Comparison of ENCODE assay signal across 26 cellular contexts in the genomic region with DNA sequence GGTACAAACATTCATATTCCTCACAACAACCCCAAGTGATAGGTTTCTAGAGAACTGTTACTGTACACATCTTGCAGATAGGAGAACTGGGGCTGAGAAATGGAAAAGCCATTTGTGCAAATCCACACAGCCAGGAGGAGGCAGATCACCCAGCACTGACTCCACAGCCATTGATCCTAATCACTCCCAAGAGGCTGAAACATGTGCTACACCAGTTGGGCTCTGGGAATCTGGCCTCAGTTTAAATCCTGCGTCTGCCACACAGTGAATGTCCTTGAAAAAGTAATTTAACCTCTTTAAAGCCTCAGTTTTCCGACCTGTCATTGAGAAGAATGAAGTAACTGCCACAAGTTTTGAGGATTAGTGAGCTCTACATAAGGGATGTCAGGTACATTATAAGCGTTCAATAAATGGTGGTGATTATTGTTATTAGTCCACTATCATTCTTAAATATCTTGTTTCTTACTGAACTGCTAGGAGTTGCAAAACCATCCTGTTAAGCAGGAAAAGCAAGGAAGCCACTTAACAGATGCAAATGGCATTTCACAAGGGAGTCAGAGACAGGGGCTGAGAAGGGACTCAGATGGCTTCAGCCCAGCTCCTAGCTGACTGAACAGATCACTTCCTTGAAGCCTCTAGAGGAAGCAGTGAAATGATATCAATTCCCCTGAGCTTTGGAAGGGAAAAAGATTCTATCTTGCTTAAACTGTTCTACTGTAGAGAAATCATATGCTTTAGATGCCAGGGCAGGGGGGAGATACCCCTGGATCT.
DNase-seq lines count a peak whose midpoint lies in the region; ATAC-seq and TF ChIP-seq lines count a peak whose summit lies in the region.
"Had no signal": no experiment of that assay in that cellular context is flagged by ENCODE, and none has a peak within 500 bp of the region (broad histone marks: within the 10 kb centered on the region; RNA-seq: fewer than 3 reads in every experiment).

No MANE protein-coding gene starts in this region.

- H3K23me2 ChIP-seq in H9 (ENCODE audit: insufficient read length, low read depth, low read length, poor library complexity, severe bottlenecking) = no peaks in the 10 kb centered on the region

- H3K4me1 Mint-ChIP-seq in H9 = peaks cover 39 to 45% of the 10 kb centered on the region in 2 experiments
- H3K4me1 Mint-ChIP-seq in activated CD8-positive, alpha-beta T cell treated with anti-CD3 and anti-CD28 coated beads, Interleukin-2, amount 10 ng/mL, durations not matched to agents 7 days and 5 days (ENCODE audit: low read depth) = no peaks in the 10 kb centered on the region
- H3K4me1 Mint-ChIP-seq in activated naive CD8-positive, alpha-beta T cell treated with anti-CD3 and anti-CD28 coated beads, Interleukin-2, amount 50 U/mL, for 24 hours = no peaks in the 10 kb centered on the region
- H3K4me1 Mint-ChIP-seq: activated CD4-positive, alpha-beta T cell treated with anti-CD3 and anti-CD28 coated beads, Interleukin-2, amount 10 ng/mL, durations not matched to agents 24 days and 14 days had no signal

- peak; percentile 76 for ATAC-seq in left lung
- no peak for ATAC-seq in stimulated activated naive CD8-positive, alpha-beta T cell treated with anti-CD3 and anti-CD28 coated beads, Interleukin-15, Interleukin-2, amounts not matched to agents 100 U/mL and 50 U/mL, for 24 hours
- no peak for ATAC-seq in activated CD8-positive, alpha-beta T cell treated with anti-CD3 and anti-CD28 coated beads, Interleukin-2, amount 10 ng/mL, durations not matched to agents 7 days and 5 days
- ATAC-seq in activated naive CD8-positive, alpha-beta T cell treated with anti-CD3 and anti-CD28 coated beads, Interleukin-2, amount 50 U/mL, for 24 hours = no peak
- ATAC-seq: HepG2; left cardiac atrium; natural killer cell treated with Interleukin-12 subunit alpha and Interleukin-12 subunit beta and Interleukin-15 and Interleukin-18, amount 100 ng/mL, for 72 hours had no signal

- no peak overlapping the region for H4K5ac ChIP-seq in H9 (ENCODE audit: insufficient read length, low read depth, low read length)

- DNase-seq in BE2C (peak; percentile 35), H9 (peak; percentile 33), left lung (no peak)
- no peak for DNase-seq in stimulated activated naive CD8-positive, alpha-beta T cell treated with anti-CD3 and anti-CD28 coated beads, Interleukin-15, Interleukin-2, amounts not matched to agents 100 U/mL and 50 U/mL, for 24 hours
- DNase-seq in activated CD8-positive, alpha-beta T cell treated with anti-CD3 and anti-CD28 coated beads, Interleukin-2, amount 10 ng/mL, durations not matched to agents 7 days and 5 days = no peak
- DNase-seq in activated naive CD8-positive, alpha-beta T cell treated with anti-CD3 and anti-CD28 coated beads, Interleukin-2, amount 50 U/mL, for 24 hours = no peak
- no peak for DNase-seq in activated T-cell treated with anti-CD3 and anti-CD28 coated beads, Interleukin-2, amount 50 U/mL, for 48 hours
- DNase-seq: activated CD4-positive, alpha-beta T cell treated with anti-CD3 and anti-CD28 coated beads, Interleukin-2, amount 10 ng/mL, durations not matched to agents 24 days and 14 days; activated CD8-positive, alpha-beta memory T cell treated with anti-CD3 and anti-CD28 coated beads, Interleukin-2, amount 50 U/mL, for 4 hours; activated gamma-delta T cell; dermis blood vessel endothelial cell; foreskin melanocyte; left cardiac atrium; NCI-H146; NCI-H226; posterior cingulate gyrus; stimulated activated CD4-positive, alpha-beta T cell treated with anti-CD3 and anti-CD28 coated beads, Interleukin-4, amount 100 ng/mL, for 4 hours; SW 1271 had no signal

- H3K9me3 Mint-ChIP-seq in H9 = no peaks in the 10 kb centered on the region
- H3K9me3 Mint-ChIP-seq in activated CD8-positive, alpha-beta T cell treated with anti-CD3 and anti-CD28 coated beads, Interleukin-2, amount 10 ng/mL, durations not matched to agents 7 days and 5 days (ENCODE audit: insufficient read depth) = no peaks in the 10 kb centered on the region
- H3K9me3 Mint-ChIP-seq in activated naive CD8-positive, alpha-beta T cell treated with anti-CD3 and anti-CD28 coated beads, Interleukin-2, amount 50 U/mL, for 24 hours = no peaks in the 10 kb centered on the region
- H3K9me3 Mint-ChIP-seq: activated CD4-positive, alpha-beta T cell treated with anti-CD3 and anti-CD28 coated beads, Interleukin-2, amount 10 ng/mL, durations not matched to agents 24 days and 14 days; mesothelial cell of epicardium; natural killer cell treated with Interleukin-12 subunit alpha and Interleukin-12 subunit beta and Interleukin-15 and Interleukin-18, amount 100 ng/mL, for 72 hours had no signal

- CTCF ChIA-PET in activated CD8-positive, alpha-beta T cell treated with anti-CD3 and anti-CD28 coated beads, Interleukin-2, amount 10 ng/mL, durations not matched to agents 7 days and 5 days (lab: Charles Lee) = no interaction called here

- no peak overlapping the region for H2BK5ac ChIP-seq in H9 (ENCODE audit: insufficient read length, low read length)

- H3K56ac ChIP-seq in H9 (ENCODE audit: insufficient read length, low read depth, low read length) = no peak overlapping the region

- H4K20me1 ChIP-seq in H9 (ENCODE audit: control insufficient read depth, insufficient read depth, insufficient read length) = no peaks in the 10 kb centered on the region

- H3K9me3 ChIP-seq in BE2C (no peaks in the 10 kb centered on the region), H9 (ENCODE audit: control insufficient read depth, low read depth, low read length) (no peaks in the 10 kb centered on the region), left lung (no peaks in the 10 kb centered on the region)
- H3K9me3 ChIP-seq: adrenal gland, HAP-1 had no signal

- no peaks in the 10 kb centered on the region for H3K79me2 ChIP-seq in H9 (ENCODE audit: insufficient read depth, low read length)

- no peak overlapping the region for H3K4me3 ChIP-seq in BE2C (ENCODE audit: low read depth, low read length)
- no peak overlapping the region for H3K4me3 ChIP-seq in left lung
- H3K4me3 ChIP-seq: adrenal gland, cardiac muscle cell, HAP-1 had no signal

- no peak overlapping the region for H2AK5ac ChIP-seq in H9 (ENCODE audit: insufficient read length, low read length)

- H3K27ac Mint-ChIP-seq in H9 = peak overlapping the region in 1 of 3 experiments; percentile 15; a peak in 3 of 7 replicates
- no peak overlapping the region for H3K27ac Mint-ChIP-seq in activated CD8-positive, alpha-beta T cell treated with anti-CD3 and anti-CD28 coated beads, Interleukin-2, amount 10 ng/mL, durations not matched to agents 7 days and 5 days
- H3K27ac Mint-ChIP-seq in activated naive CD8-positive, alpha-beta T cell treated with anti-CD3 and anti-CD28 coated beads, Interleukin-2, amount 50 U/mL, for 24 hours = no peak overlapping the region
- H3K27ac Mint-ChIP-seq: activated CD4-positive, alpha-beta T cell treated with anti-CD3 and anti-CD28 coated beads, Interleukin-2, amount 10 ng/mL, durations not matched to agents 24 days and 14 days; mesothelial cell of epicardium; natural killer cell treated with Interleukin-12 subunit alpha and Interleukin-12 subunit beta and Interleukin-15 and Interleukin-18, amount 100 ng/mL, for 72 hours had no signal

- no peak overlapping the region for H3T11ph ChIP-seq in H9 (ENCODE audit: low read length)

- no peaks in the 10 kb centered on the region for H3K79me1 ChIP-seq in H9 (ENCODE audit: insufficient read depth, low read depth, low read length, poor library complexity, severe bottlenecking)

- intact Hi-C loops in left lung (cut with DNase I) = no loop called here

- H3K23ac ChIP-seq in H9 (ENCODE audit: insufficient read length, low read depth, low read length) = no peak overlapping the region

- no CpG with 5 or more reads among the region's 3 CpGs for WGBS in H9 (ENCODE audit: extremely low coverage, insufficient read length, low lambda C conversion rate)

- H3K4me1 ChIP-seq in BE2C (peaks cover 6% of the 10 kb centered on the region), H9 (ENCODE audit: insufficient read depth, low read length) (peaks cover 12% of the 10 kb centered on the region), left lung (no peaks in the 10 kb centered on the region)
- H3K4me1 ChIP-seq: adrenal gland, HAP-1 had no signal

- no peak overlapping the region for H2BK15ac ChIP-seq in H9 (ENCODE audit: low read depth, low read length)

- no peak overlapping the region for H3K18ac ChIP-seq in H9 (ENCODE audit: insufficient read length, low read depth, low read length)

- POLR2A ChIA-PET in activated CD8-positive, alpha-beta T cell treated with anti-CD3 and anti-CD28 coated beads, Interleukin-2, amount 10 ng/mL, durations not matched to agents 7 days and 5 days (lab: Charles Lee) = no interaction called here

- H2BK20ac ChIP-seq in H9 (ENCODE audit: low read depth, low read length, poor library complexity, severe bottlenecking) = no peak overlapping the region

- no peak overlapping the region for H3K14ac ChIP-seq in H9 (ENCODE audit: insufficient read depth, low read length)

- H3K4me2 ChIP-seq in H9 (ENCODE audit: insufficient read depth, insufficient read length, low read length) = no peak overlapping the region

- no peak overlapping the region for H3K4me3 Mint-ChIP-seq in H9
- no peak overlapping the region for H3K4me3 Mint-ChIP-seq in activated CD8-positive, alpha-beta T cell treated with anti-CD3 and anti-CD28 coated beads, Interleukin-2, amount 10 ng/mL, durations not matched to agents 7 days and 5 days
- H3K4me3 Mint-ChIP-seq in activated naive CD8-positive, alpha-beta T cell treated with anti-CD3 and anti-CD28 coated beads, Interleukin-2, amount 50 U/mL, for 24 hours = no peak overlapping the region
- H3K4me3 Mint-ChIP-seq: activated CD4-positive, alpha-beta T cell treated with anti-CD3 and anti-CD28 coated beads, Interleukin-2, amount 10 ng/mL, durations not matched to agents 24 days and 14 days; mesothelial cell of epicardium; natural killer cell treated with Interleukin-12 subunit alpha and Interleukin-12 subunit beta and Interleukin-15 and Interleukin-18, amount 100 ng/mL, for 72 hours had no signal

- no peaks in the 10 kb centered on the region for H3K36me3 Mint-ChIP-seq in H9 (ENCODE audit: insufficient read depth in 1 of 3, low read depth in 3 of 3)
- H3K36me3 Mint-ChIP-seq in activated CD8-positive, alpha-beta T cell treated with anti-CD3 and anti-CD28 coated beads, Interleukin-2, amount 10 ng/mL, durations not matched to agents 7 days and 5 days (ENCODE audit: low read depth) = no peaks in the 10 kb centered on the region
- H3K36me3 Mint-ChIP-seq in activated naive CD8-positive, alpha-beta T cell treated with anti-CD3 and anti-CD28 coated beads, Interleukin-2, amount 50 U/mL, for 24 hours (ENCODE audit: low read depth) = no peaks in the 10 kb centered on the region
- H3K36me3 Mint-ChIP-seq: mesothelial cell of epicardium; natural killer cell treated with Interleukin-12 subunit alpha and Interleukin-12 subunit beta and Interleukin-15 and Interleukin-18, amount 100 ng/mL, for 72 hours had no signal

- no peak overlapping the region for H2AFZ ChIP-seq in H9 (ENCODE audit: low read length)

- H2BK120ac ChIP-seq in H9 (ENCODE audit: low read depth, low read length, poor library complexity, severe bottlenecking) = no peak overlapping the region

- H3K36me3 ChIP-seq in BE2C = no peaks in the 10 kb centered on the region
- H3K36me3 ChIP-seq in left lung = no peaks in the 10 kb centered on the region
- H3K36me3 ChIP-seq: adrenal gland, cardiac muscle cell, HAP-1 had no signal

- no peak overlapping the region for H4K8ac ChIP-seq in H9 (replicated peaks; ENCODE audit: insufficient read length, low read depth, low read length)

- H2BK12ac ChIP-seq in H9 (ENCODE audit: insufficient read length, low read depth, low read length) = no peak overlapping the region

- H3K27ac ChIP-seq in H9 (ENCODE audit: insufficient read length, low read depth, low read length) (no peak overlapping the region), VCaP (peak overlapping the region; percentile 55), left lung (no peak overlapping the region)
- H3K27ac ChIP-seq: adrenal gland, cardiac muscle cell, epithelial cell of prostate had no signal

- no peak overlapping the region for H3K9ac ChIP-seq in H9 (ENCODE audit: extremely low read depth, insufficient read length, low read length)

- H3K4ac ChIP-seq in H9 (ENCODE audit: low read depth, low read length) = no peak overlapping the region

- H3K27me3 Mint-ChIP-seq in H9 (ENCODE audit: low read depth) = no peaks in the 10 kb centered on the region
- peaks cover 5% of the 10 kb centered on the region for H3K27me3 Mint-ChIP-seq in activated CD8-positive, alpha-beta T cell treated with anti-CD3 and anti-CD28 coated beads, Interleukin-2, amount 10 ng/mL, durations not matched to agents 7 days and 5 days (ENCODE audit: low read depth)
- H3K27me3 Mint-ChIP-seq in activated naive CD8-positive, alpha-beta T cell treated with anti-CD3 and anti-CD28 coated beads, Interleukin-2, amount 50 U/mL, for 24 hours = no peaks in the 10 kb centered on the region

- TF ChIP-seq CTCF in BE2C (IDR thresholded peaks at IDR 0.05; ENCODE audit: low read depth, low read length) = peak; percentile 30
- no peak for TF ChIP-seq CTCF in H9 (conservative IDR thresholded peaks at IDR 0.05)
- TF ChIP-seq CTCF in VCaP (conservative IDR thresholded peaks at IDR 0.05) = no peak
- TF ChIP-seq CTCF in left lung (IDR thresholded peaks at IDR 0.05) = no peak

- H4K91ac ChIP-seq in H9 (ENCODE audit: insufficient read length, low read depth, low read length) = no peak overlapping the region

- H3K27me3 ChIP-seq in BE2C (no peaks in the 10 kb centered on the region), H9 (ENCODE audit: insufficient read depth, low read length) (no peaks in the 10 kb centered on the region), left lung (no peaks in the 10 kb centered on the region)
- H3K27me3 ChIP-seq: adrenal gland, cardiac muscle cell had no signal

Comparison
In these comparisons a context has a peak if more than half of its experiments do, and no peak if none do; other contexts are left out.
1. DNase-seq: peak in BE2C (single experiment) and H9 (single experiment); none in left lung (0 of 2), stimulated activated naive CD8-positive, alpha-beta T cell treated with anti-CD3 and anti-CD28 coated beads, Interleukin-15, Interleukin-2, amounts not matched to agents 100 U/mL and 50 U/mL, for 24 hours (single experiment), activated CD8-positive, alpha-beta T cell treated with anti-CD3 and anti-CD28 coated beads, Interleukin-2, amount 10 ng/mL, durations not matched to agents 7 days and 5 days (single experiment), activated naive CD8-positive, alpha-beta T cell treated with anti-CD3 and anti-CD28 coated beads, Interleukin-2, amount 50 U/mL, for 24 hours (single experiment) and activated T-cell treated with anti-CD3 and anti-CD28 coated beads, Interleukin-2, amount 50 U/mL, for 48 hours (0 of 2).